In the genomic region with DNA sequence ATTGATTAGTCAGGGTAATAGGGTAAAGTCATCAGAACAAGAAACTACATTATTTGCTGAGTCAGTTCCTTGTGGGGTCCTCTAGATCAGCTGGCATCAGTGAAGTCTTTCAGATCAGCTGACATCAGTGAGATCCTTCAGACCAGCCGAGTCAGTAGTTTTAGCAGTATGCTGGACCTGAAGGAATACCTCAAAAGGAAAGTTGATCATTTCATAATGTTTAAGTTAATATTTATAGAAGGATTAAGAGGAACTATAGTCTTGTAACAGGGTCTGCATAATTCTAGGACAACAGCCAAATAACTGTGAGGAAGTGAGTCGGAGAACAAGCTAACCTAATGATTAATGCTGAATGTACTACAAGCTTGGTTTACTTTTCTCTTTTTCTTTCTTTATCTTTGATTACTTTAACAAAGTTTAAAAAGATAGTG, we compare ENCODE assay signal across 14 cellular contexts. TPM values are rescaled to one million over a fixed set of nuclear protein-coding genes. Genes with fewer than 3 reads are reported as not detected.
DNase-seq lines count a peak whose midpoint lies in the region; ATAC-seq and TF ChIP-seq lines count a peak whose summit lies in the region.
"Had no signal": no experiment of that assay in that cellular context is flagged by ENCODE, and none has a peak within 500 bp of the region (broad histone marks: within the 10 kb centered on the region; RNA-seq: fewer than 3 reads in every experiment).

No MANE protein-coding gene starts in this region.

- H3K36me3 ChIP-seq in liver (ENCODE audit: control insufficient read depth in 4 of 4, insufficient read depth in 3 of 4, low read depth in 1 of 4, low read length in 3 of 4): no peaks in the 10 kb centered on the region
- H3K36me3 ChIP-seq: Peyer's patch had no signal

- H3K27ac ChIP-seq in liver (ENCODE audit: low read depth in 1 of 2, low read length in 2 of 2): peak overlapping the region; percentile 82 to 88
- H3K27ac ChIP-seq: parathyroid adenoma, Peyer's patch had no signal

- no peak for TF ChIP-seq CTCF in liver (IDR thresholded peaks at IDR 0.05; ENCODE audit: low read depth, low read length, missing input control)

- H3K27me3 ChIP-seq in liver (ENCODE audit: control insufficient read depth in 4 of 4, insufficient read depth in 4 of 4, low read length in 3 of 4): no peaks in the 10 kb centered on the region
- H3K27me3 ChIP-seq: Peyer's patch had no signal

- DNase-seq in DMS53 treated with DMSO at 0.1 percent for 48 hours (lab: John Stamatoyannopoulos, UW; ENCODE audit: unreplicated experiment): peak; percentile 13
- peak; percentile 77 to 78 for DNase-seq in Kasumi-1 (lab: John Stamatoyannopoulos, UW)
- DNase-seq in brain pericyte (ENCODE audit: low read depth, low spot score): peak; percentile 47
- DNase-seq in activated CD4-positive, alpha-beta T cell treated with anti-CD3 and anti-CD28 coated beads for 1 hour: no peak
- no peak for DNase-seq in DMS79 (lab: John Stamatoyannopoulos, UW)
- DNase-seq: activated B cell treated with CpG ODN at 0.5 μM for 24 hours; activated naive CD4-positive, alpha-beta T cell; CD4-positive, alpha-beta memory T cell; NCI-H2029 treated with DMSO at 0.1 percent for 48 hours had no signal

- H3K4me1 ChIP-seq in liver (ENCODE audit: control insufficient read depth in 4 of 4, insufficient read depth in 4 of 4, low read length in 3 of 4): peaks cover 0 to 13% (median 4%) of the 10 kb centered on the region in 4 donors
- H3K4me1 ChIP-seq: parathyroid adenoma had no signal

- H3K9ac ChIP-seq in liver (ENCODE audit: low read depth in 1 of 2, low read length in 2 of 2): no peak overlapping the region
- H3K9ac ChIP-seq: parathyroid adenoma had no signal

- H3K4me3 ChIP-seq in liver (ENCODE audit: low read depth in 1 of 3, low read length in 3 of 3): no peak overlapping the region
- H3K4me3 ChIP-seq: Peyer's patch had no signal

- no peak for TF ChIP-seq RAD21 in liver (IDR thresholded peaks at IDR 0.05)

- WGBS in liver: 27% methylated on average over 2 of the region's 2 CpGs

- ATAC-seq in HG03432 (IDR thresholded peaks at IDR 0.05; ENCODE audit: unreplicated experiment) (no peak), GM21526 (IDR thresholded peaks at IDR 0.05; ENCODE audit: low FRiP score, unreplicated experiment) (no peak)

- H3K9me3 ChIP-seq in liver (ENCODE audit: control insufficient read depth in 4 of 4, low read length in 3 of 4): no peaks in the 10 kb centered on the region
- H3K9me3 ChIP-seq: Peyer's patch had no signal

TF ChIP-seq in liver, 16 proteins besides CTCF, POLR2A, EP300 and RAD21:
- TF ChIP-seq EGR1 (IDR thresholded peaks at IDR 0.05; ENCODE audit: low read depth in 2 of 2) (no peak), JUND (IDR thresholded peaks at IDR 0.05) (peak in 1 of 2 donors; percentile 37)
TF ChIP-seq in liver: peak in this region for 1.

RNA-seq across cellular contexts. Expression of gene UGT2B7, which starts 1.0 kb away (rescaled TPM):
- 100 to 1,000 TPM in 1 of 2 donors, 1 to 10 TPM in 1; 5.9 to 185 TPM for total RNA-seq in liver
- 100 to 1,000 TPM; 143 to 198 TPM for polyA plus RNA-seq in liver
- total RNA-seq: activated B cell treated with CpG ODN at 0.5 μM for 24 hours; CD4-positive, alpha-beta memory T cell had no signal
- polyA plus RNA-seq: CD4-positive, alpha-beta memory T cell had no signal

Comparison
In these comparisons a context has a peak if more than half of its experiments do, and no peak if none do; other contexts are left out.
1. DNase-seq: peak in DMS53 treated with DMSO at 0.1 percent for 48 hours (single experiment), Kasumi-1 (2 of 2) and brain pericyte (single experiment); none in activated CD4-positive, alpha-beta T cell treated with anti-CD3 and anti-CD28 coated beads for 1 hour (single experiment) and DMS79 (single experiment).